In genomic region chr5:180810210-180811011, GRCh38 we compare ENCODE assay signal across 1 cellular context.
TF ChIP-seq lines count a peak whose summit lies in the region.

No MANE protein-coding gene starts in this region.

TF ChIP-seq in HepG2, 621 proteins besides CTCF, POLR2A, EP300 and RAD21 (continued from another document and continues in another):
- TF ChIP-seq MLXIP (CRISPR knock-in tag; IDR thresholded peaks at IDR 0.05; ENCODE audit: borderline replicate concordance) (no peak), ESRRA (CRISPR knock-in tag; IDR thresholded peaks at IDR 0.05; ENCODE audit: low read depth) (peak; percentile 83), WIZ (CRISPR knock-in tag; IDR thresholded peaks at IDR 0.05) (0 out of 2 replicates have a peak, but pooled peaks have one; percentile 63), PCBP2 (optimal IDR thresholded peaks at IDR 0.05; ENCODE audit: low read depth, low read length, poor library complexity, severe bottlenecking) (no peak), BRCA1 (CRISPR knock-in tag; IDR thresholded peaks at IDR 0.05) (no peak), ZNF501 (CRISPR knock-in tag; IDR thresholded peaks at IDR 0.05) (peak; percentile 92), ZNF431 (CRISPR knock-in tag; IDR thresholded peaks at IDR 0.05; ENCODE audit: borderline replicate concordance, low read depth) (peak; percentile 73; the same call in 1 of the 2 replicates), CAMTA2 (CRISPR knock-in tag; IDR thresholded peaks at IDR 0.05; ENCODE audit: borderline replicate concordance) (no peak), ARHGAP35 (CRISPR knock-in tag; IDR thresholded peaks at IDR 0.05; ENCODE audit: borderline replicate concordance) (no peak; the same call in 1 of the 2 replicates), SP4 (CRISPR knock-in tag; IDR thresholded peaks at IDR 0.05) (peak; percentile 80; the same call in 1 of the 2 replicates), ZBTB8A (CRISPR knock-in tag; IDR thresholded peaks at IDR 0.05; ENCODE audit: borderline replicate concordance, low read depth) (peak; percentile 93; the same call in 1 of the 2 replicates), FOSL2 (CRISPR knock-in tag; IDR thresholded peaks at IDR 0.05) (peak; percentile 29; the same call in 1 of the 2 replicates), PBX2 (CRISPR knock-in tag; IDR thresholded peaks at IDR 0.05) (no peak), DPF2 (CRISPR knock-in tag; IDR thresholded peaks at IDR 0.05; ENCODE audit: borderline replicate concordance, low read depth) (no peak; the same call in 1 of the 2 replicates), SALL2 (CRISPR knock-in tag; IDR thresholded peaks at IDR 0.05) (peak; percentile 52; the same call in 1 of the 2 replicates), GPN1 (CRISPR knock-in tag; IDR thresholded peaks at IDR 0.05; ENCODE audit: borderline replicate concordance) (no peak), ZNF496 (CRISPR knock-in tag; IDR thresholded peaks at IDR 0.05; ENCODE audit: insufficient replicate concordance) (no peak), ZNF12 (CRISPR knock-in tag; IDR thresholded peaks at IDR 0.05) (0 out of 2 replicates have a peak, but pooled peaks have one; percentile 43), ZNF292 (CRISPR knock-in tag; IDR thresholded peaks at IDR 0.05; ENCODE audit: borderline replicate concordance, low read depth) (0 out of 2 replicates have a peak, but pooled peaks have one; percentile 42), FOXK1 (CRISPR knock-in tag; IDR thresholded peaks at IDR 0.05; ENCODE audit: borderline replicate concordance, low read depth) (peak; percentile 43; the same call in 1 of the 2 replicates), ZNF124 (CRISPR knock-in tag; IDR thresholded peaks at IDR 0.05) (no peak; the same call in 1 of the 2 replicates), ZNF746 (CRISPR knock-in tag; IDR thresholded peaks at IDR 0.05) (no peak), ZKSCAN5 (CRISPR knock-in tag; IDR thresholded peaks at IDR 0.05) (no peak; the same call in 1 of the 2 replicates), SNAI1 (CRISPR knock-in tag; IDR thresholded peaks at IDR 0.05; ENCODE audit: borderline replicate concordance) (peak; percentile 22; the same call in 1 of the 2 replicates), ZSCAN30 (CRISPR knock-in tag; IDR thresholded peaks at IDR 0.05) (peak; percentile 64; the same call in 1 of the 2 replicates), ZNF546 (CRISPR knock-in tag; conservative IDR thresholded peaks at IDR 0.05) (peak; percentile 68; the same call in 1 of the 2 replicates), ZNF790 (CRISPR knock-in tag; IDR thresholded peaks at IDR 0.05; ENCODE audit: borderline replicate concordance) (peak; percentile 50; the same call in 1 of the 2 replicates), ZNF232 (CRISPR knock-in tag; IDR thresholded peaks at IDR 0.05; ENCODE audit: borderline replicate concordance) (no peak), TEAD3 (CRISPR knock-in tag; optimal IDR thresholded peaks at IDR 0.05; ENCODE audit: borderline replicate concordance) (no peak), ZBTB42 (CRISPR knock-in tag; IDR thresholded peaks at IDR 0.05) (no peak), ZNF3 (CRISPR knock-in tag; IDR thresholded peaks at IDR 0.05) (no peak), ZNF670 (CRISPR knock-in tag; IDR thresholded peaks at IDR 0.05; ENCODE audit: borderline replicate concordance) (peak; percentile 98), KLF6 (CRISPR knock-in tag; IDR thresholded peaks at IDR 0.05) (peak; percentile 31; the same call in 1 of the 2 replicates), CREB1 (IDR thresholded peaks at IDR 0.05) (peak; percentile 43; the same call in 1 of the 2 replicates), CREB1 (CRISPR knock-in tag; IDR thresholded peaks at IDR 0.05) (peak; percentile 59; the same call in 1 of the 2 replicates), ZNF724P (CRISPR knock-in tag; IDR thresholded peaks at IDR 0.05; ENCODE audit: borderline replicate concordance) (no peak), FLYWCH1 (CRISPR knock-in tag; IDR thresholded peaks at IDR 0.05) (no peak), ZNF547 (CRISPR knock-in tag; IDR thresholded peaks at IDR 0.05) (peak; percentile 39), MXI1 (IDR thresholded peaks at IDR 0.05; ENCODE audit: borderline replicate concordance, low read depth, low read length) (peak; percentile 58; the same call in 1 of the 3 replicates), GATAD1 (CRISPR knock-in tag; IDR thresholded peaks at IDR 0.05) (peak; percentile 83)
- TF ChIP-seq, protein P1, sequence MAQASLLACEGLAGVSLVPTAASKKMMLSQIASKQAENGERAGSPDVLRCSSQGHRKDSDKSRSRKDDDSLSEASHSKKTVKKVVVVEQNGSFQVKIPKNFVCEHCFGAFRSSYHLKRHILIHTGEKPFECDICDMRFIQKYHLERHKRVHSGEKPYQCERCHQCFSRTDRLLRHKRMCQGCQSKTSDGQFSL (CRISPR knock-in tag; IDR thresholded peaks at IDR 0.05), result peak; percentile 81
- TF ChIP-seq, protein P2, sequence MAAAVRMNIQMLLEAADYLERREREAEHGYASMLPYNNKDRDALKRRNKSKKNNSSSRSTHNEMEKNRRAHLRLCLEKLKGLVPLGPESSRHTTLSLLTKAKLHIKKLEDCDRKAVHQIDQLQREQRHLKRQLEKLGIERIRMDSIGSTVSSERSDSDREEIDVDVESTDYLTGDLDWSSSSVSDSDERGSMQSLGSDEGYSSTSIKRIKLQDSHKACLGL (CRISPR knock-in tag; IDR thresholded peaks at IDR 0.05), result peak; percentile 90
- TF ChIP-seq, protein P3, sequence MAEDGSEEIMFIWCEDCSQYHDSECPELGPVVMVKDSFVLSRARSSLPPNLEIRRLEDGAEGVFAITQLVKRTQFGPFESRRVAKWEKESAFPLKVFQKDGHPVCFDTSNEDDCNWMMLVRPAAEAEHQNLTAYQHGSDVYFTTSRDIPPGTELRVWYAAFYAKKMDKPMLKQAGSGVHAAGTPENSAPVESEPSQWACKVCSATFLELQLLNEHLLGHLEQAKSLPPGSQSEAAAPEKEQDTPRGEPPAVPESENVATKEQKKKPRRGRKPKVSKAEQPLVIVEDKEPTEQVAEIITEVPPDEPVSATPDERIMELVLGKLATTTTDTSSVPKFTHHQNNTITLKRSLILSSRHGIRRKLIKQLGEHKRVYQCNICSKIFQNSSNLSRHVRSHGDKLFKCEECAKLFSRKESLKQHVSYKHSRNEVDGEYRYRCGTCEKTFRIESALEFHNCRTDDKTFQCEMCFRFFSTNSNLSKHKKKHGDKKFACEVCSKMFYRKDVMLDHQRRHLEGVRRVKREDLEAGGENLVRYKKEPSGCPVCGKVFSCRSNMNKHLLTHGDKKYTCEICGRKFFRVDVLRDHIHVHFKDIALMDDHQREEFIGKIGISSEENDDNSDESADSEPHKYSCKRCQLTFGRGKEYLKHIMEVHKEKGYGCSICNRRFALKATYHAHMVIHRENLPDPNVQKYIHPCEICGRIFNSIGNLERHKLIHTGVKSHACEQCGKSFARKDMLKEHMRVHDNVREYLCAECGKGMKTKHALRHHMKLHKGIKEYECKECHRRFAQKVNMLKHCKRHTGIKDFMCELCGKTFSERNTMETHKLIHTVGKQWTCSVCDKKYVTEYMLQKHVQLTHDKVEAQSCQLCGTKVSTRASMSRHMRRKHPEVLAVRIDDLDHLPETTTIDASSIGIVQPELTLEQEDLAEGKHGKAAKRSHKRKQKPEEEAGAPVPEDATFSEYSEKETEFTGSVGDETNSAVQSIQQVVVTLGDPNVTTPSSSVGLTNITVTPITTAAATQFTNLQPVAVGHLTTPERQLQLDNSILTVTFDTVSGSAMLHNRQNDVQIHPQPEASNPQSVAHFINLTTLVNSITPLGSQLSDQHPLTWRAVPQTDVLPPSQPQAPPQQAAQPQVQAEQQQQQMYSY (CRISPR knock-in tag; IDR thresholded peaks at IDR 0.05), result no peak
- TF ChIP-seq, protein P4, sequence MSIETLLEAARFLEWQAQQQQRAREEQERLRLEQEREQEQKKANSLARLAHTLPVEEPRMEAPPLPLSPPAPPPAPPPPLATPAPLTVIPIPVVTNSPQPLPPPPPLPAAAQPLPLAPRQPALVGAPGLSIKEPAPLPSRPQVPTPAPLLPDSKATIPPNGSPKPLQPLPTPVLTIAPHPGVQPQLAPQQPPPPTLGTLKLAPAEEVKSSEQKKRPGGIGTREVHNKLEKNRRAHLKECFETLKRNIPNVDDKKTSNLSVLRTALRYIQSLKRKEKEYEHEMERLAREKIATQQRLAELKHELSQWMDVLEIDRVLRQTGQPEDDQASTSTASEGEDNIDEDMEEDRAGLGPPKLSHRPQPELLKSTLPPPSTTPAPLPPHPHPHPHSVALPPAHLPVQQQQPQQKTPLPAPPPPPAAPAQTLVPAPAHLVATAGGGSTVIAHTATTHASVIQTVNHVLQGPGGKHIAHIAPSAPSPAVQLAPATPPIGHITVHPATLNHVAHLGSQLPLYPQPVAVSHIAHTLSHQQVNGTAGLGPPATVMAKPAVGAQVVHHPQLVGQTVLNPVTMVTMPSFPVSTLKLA (IDR thresholded peaks at IDR 0.05), result peak; percentile 22; the same call in 1 of the 2 replicates
- TF ChIP-seq, protein P5, sequence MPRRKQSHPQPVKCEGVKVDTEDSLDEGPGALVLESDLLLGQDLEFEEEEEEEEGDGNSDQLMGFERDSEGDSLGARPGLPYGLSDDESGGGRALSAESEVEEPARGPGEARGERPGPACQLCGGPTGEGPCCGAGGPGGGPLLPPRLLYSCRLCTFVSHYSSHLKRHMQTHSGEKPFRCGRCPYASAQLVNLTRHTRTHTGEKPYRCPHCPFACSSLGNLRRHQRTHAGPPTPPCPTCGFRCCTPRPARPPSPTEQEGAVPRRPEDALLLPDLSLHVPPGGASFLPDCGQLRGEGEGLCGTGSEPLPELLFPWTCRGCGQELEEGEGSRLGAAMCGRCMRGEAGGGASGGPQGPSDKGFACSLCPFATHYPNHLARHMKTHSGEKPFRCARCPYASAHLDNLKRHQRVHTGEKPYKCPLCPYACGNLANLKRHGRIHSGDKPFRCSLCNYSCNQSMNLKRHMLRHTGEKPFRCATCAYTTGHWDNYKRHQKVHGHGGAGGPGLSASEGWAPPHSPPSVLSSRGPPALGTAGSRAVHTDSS (CRISPR knock-in tag; conservative IDR thresholded peaks at IDR 0.05), result no peak
- TF ChIP-seq, protein P6, sequence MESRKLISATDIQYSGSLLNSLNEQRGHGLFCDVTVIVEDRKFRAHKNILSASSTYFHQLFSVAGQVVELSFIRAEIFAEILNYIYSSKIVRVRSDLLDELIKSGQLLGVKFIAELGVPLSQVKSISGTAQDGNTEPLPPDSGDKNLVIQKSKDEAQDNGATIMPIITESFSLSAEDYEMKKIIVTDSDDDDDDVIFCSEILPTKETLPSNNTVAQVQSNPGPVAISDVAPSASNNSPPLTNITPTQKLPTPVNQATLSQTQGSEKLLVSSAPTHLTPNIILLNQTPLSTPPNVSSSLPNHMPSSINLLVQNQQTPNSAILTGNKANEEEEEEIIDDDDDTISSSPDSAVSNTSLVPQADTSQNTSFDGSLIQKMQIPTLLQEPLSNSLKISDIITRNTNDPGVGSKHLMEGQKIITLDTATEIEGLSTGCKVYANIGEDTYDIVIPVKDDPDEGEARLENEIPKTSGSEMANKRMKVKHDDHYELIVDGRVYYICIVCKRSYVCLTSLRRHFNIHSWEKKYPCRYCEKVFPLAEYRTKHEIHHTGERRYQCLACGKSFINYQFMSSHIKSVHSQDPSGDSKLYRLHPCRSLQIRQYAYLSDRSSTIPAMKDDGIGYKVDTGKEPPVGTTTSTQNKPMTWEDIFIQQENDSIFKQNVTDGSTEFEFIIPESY (CRISPR knock-in tag; IDR thresholded peaks at IDR 0.05), result no peak
